In the genomic region with DNA sequence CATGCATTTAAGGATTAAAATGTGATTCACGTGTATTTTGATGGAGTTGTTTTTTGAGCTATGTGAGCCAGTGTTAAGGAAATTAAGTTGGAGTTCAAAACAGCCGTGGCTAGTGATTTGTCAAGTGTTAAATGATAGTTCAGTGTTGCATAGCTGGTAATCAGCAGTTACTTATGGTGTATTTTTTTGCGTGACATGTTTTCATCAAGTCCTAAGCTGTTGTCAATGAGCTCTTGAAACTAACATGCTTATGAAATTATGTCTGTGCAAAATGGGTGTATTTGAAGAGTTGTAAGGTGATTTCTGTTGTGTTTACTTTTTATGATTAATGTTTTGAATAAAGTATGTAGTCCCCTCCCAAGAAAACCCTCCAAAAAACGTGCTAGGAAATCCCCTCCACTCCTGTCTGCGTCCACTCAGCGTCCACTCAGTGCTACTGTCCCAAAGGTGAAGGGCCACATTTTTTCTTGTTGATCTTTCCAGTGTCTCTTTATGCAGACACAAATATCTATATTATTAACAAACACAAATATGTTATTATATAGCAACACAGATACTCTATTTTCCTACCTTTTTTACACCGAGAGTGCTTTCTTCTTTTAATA, we compare ENCODE assay signal across 9 cellular contexts. TPM values are rescaled to one million over a fixed set of nuclear protein-coding genes. Genes with fewer than 3 reads are reported as not detected.
DNase-seq lines count a peak whose midpoint lies in the region; ATAC-seq and TF ChIP-seq lines count a peak whose summit lies in the region.
"Had no signal": no experiment of that assay in that cellular context is flagged by ENCODE, and none has a peak within 500 bp of the region (broad histone marks: within the 10 kb centered on the region; RNA-seq: fewer than 3 reads in every experiment).

No MANE protein-coding gene starts in this region.

- intact Hi-C loops in psoas muscle (cut with DNase I): loop anchor here (5.0 to 10.0 kb wide), 2 partner anchors 58 to 105 kb away; no protein-coding TSS in a partner anchor

- peak overlapping the region; percentile 55 for H3K4me2 ChIP-seq in DND-41 (ENCODE audit: insufficient read depth, low read length)
- peak overlapping the region; percentile 57 for H3K4me2 ChIP-seq in Loucy (ENCODE audit: low read depth, low read length, poor library complexity, severe bottlenecking)

- H3K4me3 Mint-ChIP-seq in endothelial cell (ENCODE audit: unreplicated experiment): peak overlapping the region; percentile 39

- H3K9me3 Mint-ChIP-seq in endothelial cell (ENCODE audit: unreplicated experiment): no peaks in the 10 kb centered on the region

- no peaks in the 10 kb centered on the region for H3K27me3 Mint-ChIP-seq in endothelial cell (ENCODE audit: unreplicated experiment)

- peaks cover 15% of the 10 kb centered on the region; the same call in 1 of the 2 replicates for H3K36me3 ChIP-seq in DND-41 (ENCODE audit: insufficient read depth, low read length)
- peaks cover 17% of the 10 kb centered on the region for H3K36me3 ChIP-seq in Loucy (ENCODE audit: insufficient read depth, low read length)
- peaks cover 0 to 4% of the 10 kb centered on the region in 2 donors for H3K36me3 ChIP-seq in psoas muscle (ENCODE audit: insufficient read depth in 1 of 2, low read depth in 1 of 2)

- H3K9ac ChIP-seq in DND-41 (ENCODE audit: low read depth, low read length) (peak overlapping the region; percentile 34), Loucy (ENCODE audit: low read depth, low read length, poor library complexity, severe bottlenecking) (no peak overlapping the region)

- H3K27me3 ChIP-seq in DND-41 (ENCODE audit: insufficient read depth, low read length, poor library complexity): no peaks in the 10 kb centered on the region
- no peaks in the 10 kb centered on the region for H3K27me3 ChIP-seq in Loucy (ENCODE audit: insufficient read depth, low read length, poor library complexity, severe bottlenecking)
- H3K27me3 ChIP-seq in psoas muscle (ENCODE audit: insufficient read depth in 3 of 3, low read length in 2 of 3): no peaks in the 10 kb centered on the region

- H3K36me3 Mint-ChIP-seq in endothelial cell (ENCODE audit: low read depth, unreplicated experiment): no peaks in the 10 kb centered on the region

- H4K20me1 ChIP-seq in DND-41 (ENCODE audit: insufficient read depth, low read length) (peaks cover 77% of the 10 kb centered on the region), Loucy (ENCODE audit: insufficient read depth, low read length, poor library complexity, severe bottlenecking) (peaks cover 85% of the 10 kb centered on the region)

- H3K9me3 ChIP-seq in DND-41 (ENCODE audit: insufficient read depth, low read length, severe bottlenecking): no peaks in the 10 kb centered on the region
- no peaks in the 10 kb centered on the region for H3K9me3 ChIP-seq in Loucy (ENCODE audit: insufficient read depth, low read depth, low read length)
- H3K9me3 ChIP-seq in psoas muscle: no peaks in the 10 kb centered on the region

- no peak for DNase-seq in DND-41
- no peak for DNase-seq in endothelial cell (ENCODE audit: low spot score)
- DNase-seq in psoas muscle: no peak
- no peak for DNase-seq in H4 (ENCODE audit: low spot score)
- DNase-seq in NCI-H1436 (lab: John Stamatoyannopoulos, UW): no peak
- DNase-seq in GM19238 (ENCODE audit: insufficient read length, low spot score): no peak
- DNase-seq: NCI-H1105 had no signal

- peak overlapping the region; percentile 95 for H3K27ac Mint-ChIP-seq in endothelial cell (ENCODE audit: unreplicated experiment)

- no peaks in the 10 kb centered on the region for H3K9me2 ChIP-seq in Loucy (replicated peaks; ENCODE audit: low read depth, low read length)

- peak overlapping the region; percentile 70 for H3K27ac ChIP-seq in DND-41 (ENCODE audit: low read length)
- H3K27ac ChIP-seq in psoas muscle: peak overlapping the region; percentile 83

- peaks cover 39% of the 10 kb centered on the region for H3K4me1 ChIP-seq in DND-41 (ENCODE audit: insufficient read depth, low read length)
- H3K4me1 ChIP-seq in Loucy (ENCODE audit: insufficient read depth, low read length, poor library complexity, severe bottlenecking): peaks cover 31% of the 10 kb centered on the region
- H3K4me1 ChIP-seq in psoas muscle: peaks cover 60% of the 10 kb centered on the region

- H2AFZ ChIP-seq in DND-41 (ENCODE audit: low read depth, low read length) (no peak overlapping the region), Loucy (ENCODE audit: low read length) (no peak overlapping the region)

- H3K4me3 ChIP-seq in DND-41 (ENCODE audit: low read depth in 1 of 2, low read length in 2 of 2) (no peak overlapping the region), Loucy (ENCODE audit: low read length, poor library complexity, severe bottlenecking) (no peak overlapping the region), psoas muscle (peak overlapping the region; percentile 65)

- no peak for ATAC-seq in DND-41 (ENCODE audit: insufficient read depth, low read depth)
- peak in 3 of 4 donors; percentile 29 to 45 (median 34) for ATAC-seq in psoas muscle
- no peak for ATAC-seq in GM19324 (IDR thresholded peaks at IDR 0.05; ENCODE audit: low FRiP score, unreplicated experiment)

- TF ChIP-seq CTCF in DND-41 (IDR thresholded peaks at IDR 0.05; ENCODE audit: borderline replicate concordance, extremely low read depth, low read length, poor library complexity, severe bottlenecking) (no peak), Loucy (conservative IDR thresholded peaks at IDR 0.05; ENCODE audit: low read length) (no peak), endothelial cell (IDR thresholded peaks at IDR 0.05; ENCODE audit: unreplicated experiment) (no peak), psoas muscle (IDR thresholded peaks at IDR 0.05) (no peak)

- H3F3A ChIP-seq in Loucy (ENCODE audit: low read depth): no peaks in the 10 kb centered on the region

- peaks cover 100% of the 10 kb centered on the region for H3K79me2 ChIP-seq in DND-41 (ENCODE audit: insufficient read depth, low read length)
- peaks cover 97% of the 10 kb centered on the region for H3K79me2 ChIP-seq in Loucy (ENCODE audit: insufficient read depth, low read length)

- WGBS in psoas muscle, 3 donors: 16 to 34% (median 18%) methylated on average over 7 of the region's 7 CpGs

- H3K4me1 Mint-ChIP-seq in endothelial cell (ENCODE audit: unreplicated experiment): peaks cover 56% of the 10 kb centered on the region

RNA-seq across cellular contexts. Expression of a gene that starts 30.0 kb away (rescaled TPM):
- total RNA-seq in endothelial cell (ENCODE audit: unreplicated experiment) (81.2 TPM), psoas muscle (10 to 100 TPM; 57.1 to 93.0 (median 78.9) TPM)
- polyA plus RNA-seq in psoas muscle: 10 to 100 TPM; 33.9 to 69.5 (median 69.2) TPM
- 48.5 and 79.5 TPM in 2 replicates for total RNA-seq in H4 (2014; rRNA removed; shearing (Covaris generic))

Comparison
In these comparisons a context has a peak if more than half of its experiments do, and no peak if none do; other contexts are left out.
1. ATAC-seq: peak in psoas muscle (3 of 4); none in DND-41 (single experiment) and GM19324 (single experiment).